Comparison of ENCODE assay signal across 1 cellular context in genomic region chr3:59451041-59451763, GRCh38.
TF ChIP-seq lines count a peak whose summit lies in the region.

No MANE protein-coding gene starts in this region.

TF ChIP-seq in GM12878, 131 proteins besides CTCF, POLR2A, EP300 and RAD21 (continued from another document):
- TF ChIP-seq, protein P1, sequence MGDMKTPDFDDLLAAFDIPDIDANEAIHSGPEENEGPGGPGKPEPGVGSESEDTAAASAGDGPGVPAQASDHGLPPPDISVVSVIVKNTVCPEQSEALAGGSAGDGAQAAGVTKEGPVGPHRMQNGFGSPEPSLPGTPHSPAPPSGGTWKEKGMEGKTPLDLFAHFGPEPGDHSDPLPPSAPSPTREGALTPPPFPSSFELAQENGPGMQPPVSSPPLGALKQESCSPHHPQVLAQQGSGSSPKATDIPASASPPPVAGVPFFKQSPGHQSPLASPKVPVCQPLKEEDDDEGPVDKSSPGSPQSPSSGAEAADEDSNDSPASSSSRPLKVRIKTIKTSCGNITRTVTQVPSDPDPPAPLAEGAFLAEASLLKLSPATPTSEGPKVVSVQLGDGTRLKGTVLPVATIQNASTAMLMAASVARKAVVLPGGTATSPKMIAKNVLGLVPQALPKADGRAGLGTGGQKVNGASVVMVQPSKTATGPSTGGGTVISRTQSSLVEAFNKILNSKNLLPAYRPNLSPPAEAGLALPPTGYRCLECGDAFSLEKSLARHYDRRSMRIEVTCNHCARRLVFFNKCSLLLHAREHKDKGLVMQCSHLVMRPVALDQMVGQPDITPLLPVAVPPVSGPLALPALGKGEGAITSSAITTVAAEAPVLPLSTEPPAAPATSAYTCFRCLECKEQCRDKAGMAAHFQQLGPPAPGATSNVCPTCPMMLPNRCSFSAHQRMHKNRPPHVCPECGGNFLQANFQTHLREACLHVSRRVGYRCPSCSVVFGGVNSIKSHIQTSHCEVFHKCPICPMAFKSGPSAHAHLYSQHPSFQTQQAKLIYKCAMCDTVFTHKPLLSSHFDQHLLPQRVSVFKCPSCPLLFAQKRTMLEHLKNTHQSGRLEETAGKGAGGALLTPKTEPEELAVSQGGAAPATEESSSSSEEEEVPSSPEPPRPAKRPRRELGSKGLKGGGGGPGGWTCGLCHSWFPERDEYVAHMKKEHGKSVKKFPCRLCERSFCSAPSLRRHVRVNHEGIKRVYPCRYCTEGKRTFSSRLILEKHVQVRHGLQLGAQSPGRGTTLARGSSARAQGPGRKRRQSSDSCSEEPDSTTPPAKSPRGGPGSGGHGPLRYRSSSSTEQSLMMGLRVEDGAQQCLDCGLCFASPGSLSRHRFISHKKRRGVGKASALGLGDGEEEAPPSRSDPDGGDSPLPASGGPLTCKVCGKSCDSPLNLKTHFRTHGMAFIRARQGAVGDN (IDR thresholded peaks at IDR 0.05) = peak; percentile 100
- peak; percentile 73 for TF ChIP-seq DPF2 (IDR thresholded peaks at IDR 0.05)
- TF ChIP-seq, protein P2, sequence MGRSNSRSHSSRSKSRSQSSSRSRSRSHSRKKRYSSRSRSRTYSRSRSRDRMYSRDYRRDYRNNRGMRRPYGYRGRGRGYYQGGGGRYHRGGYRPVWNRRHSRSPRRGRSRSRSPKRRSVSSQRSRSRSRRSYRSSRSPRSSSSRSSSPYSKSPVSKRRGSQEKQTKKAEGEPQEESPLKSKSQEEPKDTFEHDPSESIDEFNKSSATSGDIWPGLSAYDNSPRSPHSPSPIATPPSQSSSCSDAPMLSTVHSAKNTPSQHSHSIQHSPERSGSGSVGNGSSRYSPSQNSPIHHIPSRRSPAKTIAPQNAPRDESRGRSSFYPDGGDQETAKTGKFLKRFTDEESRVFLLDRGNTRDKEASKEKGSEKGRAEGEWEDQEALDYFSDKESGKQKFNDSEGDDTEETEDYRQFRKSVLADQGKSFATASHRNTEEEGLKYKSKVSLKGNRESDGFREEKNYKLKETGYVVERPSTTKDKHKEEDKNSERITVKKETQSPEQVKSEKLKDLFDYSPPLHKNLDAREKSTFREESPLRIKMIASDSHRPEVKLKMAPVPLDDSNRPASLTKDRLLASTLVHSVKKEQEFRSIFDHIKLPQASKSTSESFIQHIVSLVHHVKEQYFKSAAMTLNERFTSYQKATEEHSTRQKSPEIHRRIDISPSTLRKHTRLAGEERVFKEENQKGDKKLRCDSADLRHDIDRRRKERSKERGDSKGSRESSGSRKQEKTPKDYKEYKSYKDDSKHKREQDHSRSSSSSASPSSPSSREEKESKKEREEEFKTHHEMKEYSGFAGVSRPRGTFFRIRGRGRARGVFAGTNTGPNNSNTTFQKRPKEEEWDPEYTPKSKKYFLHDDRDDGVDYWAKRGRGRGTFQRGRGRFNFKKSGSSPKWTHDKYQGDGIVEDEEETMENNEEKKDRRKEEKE (IDR thresholded peaks at IDR 0.05) = no peak
- TF ChIP-seq MYC (IDR thresholded peaks at IDR 0.05; ENCODE audit: insufficient read depth, insufficient read length, insufficient replicate concordance, low read length, severe bottlenecking) = no peak
- 0 out of 2 replicates have a peak, but pooled peaks have one; percentile 64 for TF ChIP-seq ZNF592 (IDR thresholded peaks at IDR 0.05)
- peak in 1 of 2 experiments; percentile 80; a peak in 1 of 4 replicates for TF ChIP-seq CEBPB (IDR thresholded peaks at IDR 0.05; ENCODE audit: borderline replicate concordance in 1 of 2, low read depth in 2 of 2, low read length in 2 of 2)
- peak; percentile 82 for TF ChIP-seq TBL1XR1 (IDR thresholded peaks at IDR 0.05; ENCODE audit: low read depth, low read length)
- TF ChIP-seq PAX8 (IDR thresholded peaks at IDR 0.05) = no peak
- TF ChIP-seq JUND (IDR thresholded peaks at IDR 0.05; ENCODE audit: low read depth, low read length) = no peak
- TF ChIP-seq POU2F2 (IDR thresholded peaks at IDR 0.05; ENCODE audit: borderline replicate concordance, low read depth, low read length) = peak; percentile 72; the same call in 1 of the 3 replicates
- TF ChIP-seq KAT2A (conservative IDR thresholded peaks at IDR 0.05; ENCODE audit: control insufficient read depth, low read depth, low read length) = no peak
- TF ChIP-seq, protein P3, sequence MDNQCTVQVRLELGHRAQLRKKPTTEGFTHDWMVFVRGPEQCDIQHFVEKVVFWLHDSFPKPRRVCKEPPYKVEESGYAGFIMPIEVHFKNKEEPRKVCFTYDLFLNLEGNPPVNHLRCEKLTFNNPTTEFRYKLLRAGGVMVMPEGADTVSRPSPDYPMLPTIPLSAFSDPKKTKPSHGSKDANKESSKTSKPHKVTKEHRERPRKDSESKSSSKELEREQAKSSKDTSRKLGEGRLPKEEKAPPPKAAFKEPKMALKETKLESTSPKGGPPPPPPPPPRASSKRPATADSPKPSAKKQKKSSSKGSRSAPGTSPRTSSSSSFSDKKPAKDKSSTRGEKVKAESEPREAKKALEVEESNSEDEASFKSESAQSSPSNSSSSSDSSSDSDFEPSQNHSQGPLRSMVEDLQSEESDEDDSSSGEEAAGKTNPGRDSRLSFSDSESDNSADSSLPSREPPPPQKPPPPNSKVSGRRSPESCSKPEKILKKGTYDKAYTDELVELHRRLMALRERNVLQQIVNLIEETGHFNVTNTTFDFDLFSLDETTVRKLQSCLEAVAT (IDR thresholded peaks at IDR 0.05) = peak; percentile 56; the same call in 1 of the 2 replicates
- no peak for TF ChIP-seq ESRRA (IDR thresholded peaks at IDR 0.05; ENCODE audit: low read length)
- TF ChIP-seq, protein P4, sequence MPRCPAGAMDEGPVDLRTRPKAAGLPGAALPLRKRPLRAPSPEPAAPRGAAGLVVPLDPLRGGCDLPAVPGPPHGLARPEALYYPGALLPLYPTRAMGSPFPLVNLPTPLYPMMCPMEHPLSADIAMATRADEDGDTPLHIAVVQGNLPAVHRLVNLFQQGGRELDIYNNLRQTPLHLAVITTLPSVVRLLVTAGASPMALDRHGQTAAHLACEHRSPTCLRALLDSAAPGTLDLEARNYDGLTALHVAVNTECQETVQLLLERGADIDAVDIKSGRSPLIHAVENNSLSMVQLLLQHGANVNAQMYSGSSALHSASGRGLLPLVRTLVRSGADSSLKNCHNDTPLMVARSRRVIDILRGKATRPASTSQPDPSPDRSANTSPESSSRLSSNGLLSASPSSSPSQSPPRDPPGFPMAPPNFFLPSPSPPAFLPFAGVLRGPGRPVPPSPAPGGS (IDR thresholded peaks at IDR 0.05; ENCODE audit: borderline replicate concordance, insufficient read depth, low read depth, low read length, poor library complexity, severe bottlenecking) = no peak
- TF ChIP-seq MEF2A (IDR thresholded peaks at IDR 0.05; ENCODE audit: insufficient read depth, low read depth, low read length) = peak; percentile 93
- no peak for TF ChIP-seq E2F8 (IDR thresholded peaks at IDR 0.05; ENCODE audit: low read depth, partially characterized antibody)
- TF ChIP-seq PBX3 (IDR thresholded peaks at IDR 0.05; ENCODE audit: insufficient replicate concordance, low read depth, low read length) = peak; percentile 36
- TF ChIP-seq CBFB (IDR thresholded peaks at IDR 0.05; ENCODE audit: low read depth) = peak; percentile 67
- TF ChIP-seq SPI1 (IDR thresholded peaks at IDR 0.05; ENCODE audit: borderline replicate concordance, insufficient read depth, low read depth, low read length) = no peak
- no peak for TF ChIP-seq IRF5 (IDR thresholded peaks at IDR 0.05; ENCODE audit: borderline replicate concordance)
- no peak for TF ChIP-seq FOS (IDR thresholded peaks at IDR 0.05; ENCODE audit: borderline replicate concordance, extremely low read depth, insufficient read length)
- TF ChIP-seq, protein P5, sequence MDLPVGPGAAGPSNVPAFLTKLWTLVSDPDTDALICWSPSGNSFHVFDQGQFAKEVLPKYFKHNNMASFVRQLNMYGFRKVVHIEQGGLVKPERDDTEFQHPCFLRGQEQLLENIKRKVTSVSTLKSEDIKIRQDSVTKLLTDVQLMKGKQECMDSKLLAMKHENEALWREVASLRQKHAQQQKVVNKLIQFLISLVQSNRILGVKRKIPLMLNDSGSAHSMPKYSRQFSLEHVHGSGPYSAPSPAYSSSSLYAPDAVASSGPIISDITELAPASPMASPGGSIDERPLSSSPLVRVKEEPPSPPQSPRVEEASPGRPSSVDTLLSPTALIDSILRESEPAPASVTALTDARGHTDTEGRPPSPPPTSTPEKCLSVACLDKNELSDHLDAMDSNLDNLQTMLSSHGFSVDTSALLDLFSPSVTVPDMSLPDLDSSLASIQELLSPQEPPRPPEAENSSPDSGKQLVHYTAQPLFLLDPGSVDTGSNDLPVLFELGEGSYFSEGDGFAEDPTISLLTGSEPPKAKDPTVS (IDR thresholded peaks at IDR 0.05; ENCODE audit: low read depth, low read length) = no peak
- TF ChIP-seq POLR2AphosphoS2 (IDR thresholded peaks at IDR 0.05; ENCODE audit: low read depth, low read length) = no peak
- no peak for TF ChIP-seq KLF5 (IDR thresholded peaks at IDR 0.05; ENCODE audit: partially characterized antibody)
- TF ChIP-seq RAD51 (IDR thresholded peaks at IDR 0.05) = peak; percentile 90
- TF ChIP-seq LARP7 (IDR thresholded peaks at IDR 0.05) = no peak
- TF ChIP-seq CREB1 (IDR thresholded peaks at IDR 0.05; ENCODE audit: low read depth) = peak; percentile 52
- TF ChIP-seq ZBED1 (IDR thresholded peaks at IDR 0.05; ENCODE audit: borderline replicate concordance) = peak; percentile 61; the same call in 1 of the 2 replicates
- TF ChIP-seq PML (IDR thresholded peaks at IDR 0.05; ENCODE audit: low read length) = 0 out of 2 replicates have a peak, but pooled peaks have one; percentile 63
- TF ChIP-seq SMARCA5 (IDR thresholded peaks at IDR 0.05) = no peak
- no peak for TF ChIP-seq KDM1A (IDR thresholded peaks at IDR 0.05; ENCODE audit: borderline replicate concordance)
- no peak for TF ChIP-seq SREBF2 (IDR thresholded peaks at IDR 0.05; ENCODE audit: low read length)
